Comparison of ENCODE assay signal across 8 cellular contexts in the genomic region with DNA sequence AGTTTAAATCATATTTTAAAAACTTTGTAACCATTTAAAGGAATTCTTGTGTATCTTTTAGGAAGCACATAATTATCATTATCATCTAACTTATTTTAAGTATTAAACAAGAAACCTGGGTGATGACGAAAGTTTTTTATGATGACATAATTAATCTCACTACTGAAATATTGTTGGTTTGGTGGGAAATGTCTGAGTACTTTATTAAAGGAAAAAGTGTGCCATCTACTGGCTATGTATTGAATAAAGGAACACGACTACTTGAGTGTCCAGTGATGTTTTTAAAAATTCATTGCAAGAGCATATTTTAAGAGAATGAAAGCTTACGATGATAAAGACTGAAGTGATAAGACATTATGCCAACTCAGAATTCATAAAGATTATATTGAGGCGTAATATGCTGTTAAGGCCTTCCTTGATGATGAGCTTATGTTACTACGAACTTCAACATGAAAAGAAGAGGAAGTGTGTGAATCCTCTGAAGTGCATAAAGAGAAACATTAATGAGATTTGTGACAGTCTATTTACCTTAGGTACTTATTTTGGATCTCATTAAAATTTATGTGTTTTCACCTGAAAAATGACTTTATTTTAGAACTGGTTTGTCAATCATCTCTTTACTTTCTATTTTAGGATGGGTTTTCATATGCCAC. TPM values are rescaled to one million over a fixed set of nuclear protein-coding genes. Genes with fewer than 3 reads are reported as not detected.
A peak's percentile ranks its signal among the peaks of the same experiment; 100 is the strongest.
DNase-seq lines count a peak whose midpoint lies in the region; ATAC-seq, FAIRE-seq and TF ChIP-seq lines count a peak whose summit lies in the region.

No MANE protein-coding gene starts in this region.

- intact Hi-C loops in left lung (cut with DNase I) = loop anchor here in 1 of 2 donors (5.0 to 10.0 kb wide), 2 partner anchors 120 to 192 kb away; no protein-coding TSS in a partner anchor

- POLR2A ChIA-PET in BJ (lab: Charles Lee) = no interaction called here

- peak; percentile 42; the same call in 1 of the 2 replicates for TF ChIP-seq CTCF in BJ (IDR thresholded peaks at IDR 0.05; ENCODE audit: insufficient read depth, low read depth, low read length)
- TF ChIP-seq CTCF in bronchial epithelial cell (IDR thresholded peaks at IDR 0.05; ENCODE audit: insufficient read depth, low read length, severe bottlenecking) = peak; percentile 27
- peak; percentile 48 to 49 for TF ChIP-seq CTCF in left lung (IDR thresholded peaks at IDR 0.05)

- no peaks in the 10 kb centered on the region for H3K27me3 ChIP-seq in BJ (ENCODE audit: control insufficient read depth, insufficient read depth, low read length)
- H3K27me3 ChIP-seq in bronchial epithelial cell (ENCODE audit: control insufficient read depth, insufficient read depth, low read length) = no peaks in the 10 kb centered on the region
- no peaks in the 10 kb centered on the region for H3K27me3 ChIP-seq in left lung

- peak; percentile 92 for ATAC-seq in GM18511 (IDR thresholded peaks at IDR 0.05; ENCODE audit: unreplicated experiment)
- peak; percentile 74 for ATAC-seq in HG03064 (IDR thresholded peaks at IDR 0.05; ENCODE audit: low read depth, unreplicated experiment)
- ATAC-seq in left lung = peak; percentile 80
- ATAC-seq in GM19467 (IDR thresholded peaks at IDR 0.05; ENCODE audit: unreplicated experiment) = no peak

- H3K4me3 ChIP-seq in BJ (ENCODE audit: low read depth, low read length) (no peak overlapping the region), bronchial epithelial cell (ENCODE audit: low read depth, low read length) (no peak overlapping the region), left lung (no peak overlapping the region)

- no peak for DNase-seq in BJ (ENCODE audit: low read depth)
- DNase-seq in NCI-H510A treated with DMSO at 0.1 percent for 48 hours (lab: John Stamatoyannopoulos, UW) = peak; percentile 34
- DNase-seq in bronchial epithelial cell (ENCODE audit: low read depth) = peak; percentile 59
- DNase-seq in left lung = no peak
- DNase-seq in GM19240 (ENCODE audit: insufficient read length, low spot score) = no peak

- H3K36me3 ChIP-seq in BJ (ENCODE audit: control insufficient read depth, insufficient read depth, low read length) (no peaks in the 10 kb centered on the region; the same call in 1 of the 2 replicates), bronchial epithelial cell (ENCODE audit: control insufficient read depth, insufficient read depth, low read length) (peaks cover 4% of the 10 kb centered on the region), left lung (peaks cover 0 to 24% of the 10 kb centered on the region in 2 donors)

- peaks cover 0 to 3% of the 10 kb centered on the region in 2 donors for H3K4me1 ChIP-seq in left lung

- FAIRE-seq in bronchial epithelial cell (lab: Jason Lieb, UNC) = no peak

- no peaks in the 10 kb centered on the region for H3K9me3 ChIP-seq in left lung

- CTCF ChIA-PET in BJ (lab: Yijun Ruan, JAX) = interaction anchor here (0.6 to 3.4 kb wide), 21 partner anchors 9 to 662 kb away, joined by 3 to 17 read pairs (median 4); a partner anchor contains a TSS

- H3K27ac ChIP-seq in left lung = no peak overlapping the region

RNA-seq across cellular contexts. Expression of a gene that starts 12.0 kb away (rescaled TPM):
- polyA plus RNA-seq in BJ (2011; rRNA removed) = 10.1 and 19.0 TPM in 2 replicates
- polyA minus RNA-seq in BJ (2011; rRNA and poly(A)+ RNA removed) = 7.2 and 11.3 TPM in 2 replicates
- 22.7 and 28.7 TPM in 2 replicates for total RNA-seq in bronchial epithelial cell
- 10 to 100 TPM; 17.2 to 22.2 TPM for total RNA-seq in left lung

RNA-seq across cellular contexts. Expression of a gene that starts 17.8 kb away (rescaled TPM):
- 1.3 and 3.1 TPM in 2 replicates for polyA plus RNA-seq in BJ (2011; rRNA removed)
- polyA minus RNA-seq in BJ (2011; rRNA and poly(A)+ RNA removed) = 1.1 and 2.1 TPM in 2 replicates
- 20.9 and 25.3 TPM in 2 replicates for total RNA-seq in bronchial epithelial cell
- total RNA-seq in left lung = 10 to 100 TPM; 23.8 to 29.7 TPM

Comparison
In these comparisons a context has a peak if more than half of its experiments do, and no peak if none do; other contexts are left out.
1. DNase-seq: peak in NCI-H510A treated with DMSO at 0.1 percent for 48 hours (single experiment) and bronchial epithelial cell (single experiment); none in BJ (single experiment), left lung (0 of 2) and GM19240 (single experiment).
2. Peak in every context shown above with its lines, with median percentiles within 50 percentile points of each other: CTCF ChIP-seq.